1 cellular context compared by ENCODE assay signal in the genomic region with DNA sequence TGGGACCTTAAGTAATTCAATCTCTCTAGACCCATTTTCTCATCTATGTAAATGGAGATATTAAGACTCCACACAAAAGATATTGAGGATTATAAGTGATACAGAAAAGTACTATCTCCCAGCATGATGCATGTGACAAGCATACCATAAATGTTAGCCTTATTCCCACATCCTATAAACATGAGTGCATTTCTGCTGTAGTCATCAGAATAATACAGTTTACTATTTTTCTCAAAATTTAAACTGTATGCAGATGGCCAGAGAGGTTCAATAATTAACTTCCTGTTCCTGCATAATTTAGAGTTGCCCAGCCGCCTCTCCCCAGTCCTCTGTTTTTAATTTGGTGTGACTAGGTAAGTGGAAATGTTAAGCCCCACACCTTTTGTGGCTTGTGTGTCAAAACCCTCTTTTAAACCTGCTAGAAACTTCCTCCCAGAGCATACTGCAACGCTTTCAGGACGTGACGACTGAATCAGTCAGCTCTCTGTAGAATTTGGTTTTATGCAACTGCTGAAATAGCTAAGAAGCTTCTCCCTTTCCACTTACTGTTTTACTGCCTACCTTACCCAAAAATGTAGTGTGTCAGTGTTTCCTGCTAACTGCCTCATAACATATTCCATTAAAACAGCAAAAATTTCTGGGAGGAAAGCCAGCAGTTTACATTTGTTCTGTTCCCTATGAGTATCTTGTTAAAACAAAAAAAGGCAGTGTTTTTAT.
TF ChIP-seq lines count a peak whose summit lies in the region.

No MANE protein-coding gene starts in this region.

TF ChIP-seq in GM23338, 12 proteins besides CTCF, POLR2A, EP300 and RAD21:
- TF ChIP-seq POLR2AphosphoS5 (IDR thresholded peaks at IDR 0.05; ENCODE audit: low read depth), result no peak
- TF ChIP-seq, protein P1, sequence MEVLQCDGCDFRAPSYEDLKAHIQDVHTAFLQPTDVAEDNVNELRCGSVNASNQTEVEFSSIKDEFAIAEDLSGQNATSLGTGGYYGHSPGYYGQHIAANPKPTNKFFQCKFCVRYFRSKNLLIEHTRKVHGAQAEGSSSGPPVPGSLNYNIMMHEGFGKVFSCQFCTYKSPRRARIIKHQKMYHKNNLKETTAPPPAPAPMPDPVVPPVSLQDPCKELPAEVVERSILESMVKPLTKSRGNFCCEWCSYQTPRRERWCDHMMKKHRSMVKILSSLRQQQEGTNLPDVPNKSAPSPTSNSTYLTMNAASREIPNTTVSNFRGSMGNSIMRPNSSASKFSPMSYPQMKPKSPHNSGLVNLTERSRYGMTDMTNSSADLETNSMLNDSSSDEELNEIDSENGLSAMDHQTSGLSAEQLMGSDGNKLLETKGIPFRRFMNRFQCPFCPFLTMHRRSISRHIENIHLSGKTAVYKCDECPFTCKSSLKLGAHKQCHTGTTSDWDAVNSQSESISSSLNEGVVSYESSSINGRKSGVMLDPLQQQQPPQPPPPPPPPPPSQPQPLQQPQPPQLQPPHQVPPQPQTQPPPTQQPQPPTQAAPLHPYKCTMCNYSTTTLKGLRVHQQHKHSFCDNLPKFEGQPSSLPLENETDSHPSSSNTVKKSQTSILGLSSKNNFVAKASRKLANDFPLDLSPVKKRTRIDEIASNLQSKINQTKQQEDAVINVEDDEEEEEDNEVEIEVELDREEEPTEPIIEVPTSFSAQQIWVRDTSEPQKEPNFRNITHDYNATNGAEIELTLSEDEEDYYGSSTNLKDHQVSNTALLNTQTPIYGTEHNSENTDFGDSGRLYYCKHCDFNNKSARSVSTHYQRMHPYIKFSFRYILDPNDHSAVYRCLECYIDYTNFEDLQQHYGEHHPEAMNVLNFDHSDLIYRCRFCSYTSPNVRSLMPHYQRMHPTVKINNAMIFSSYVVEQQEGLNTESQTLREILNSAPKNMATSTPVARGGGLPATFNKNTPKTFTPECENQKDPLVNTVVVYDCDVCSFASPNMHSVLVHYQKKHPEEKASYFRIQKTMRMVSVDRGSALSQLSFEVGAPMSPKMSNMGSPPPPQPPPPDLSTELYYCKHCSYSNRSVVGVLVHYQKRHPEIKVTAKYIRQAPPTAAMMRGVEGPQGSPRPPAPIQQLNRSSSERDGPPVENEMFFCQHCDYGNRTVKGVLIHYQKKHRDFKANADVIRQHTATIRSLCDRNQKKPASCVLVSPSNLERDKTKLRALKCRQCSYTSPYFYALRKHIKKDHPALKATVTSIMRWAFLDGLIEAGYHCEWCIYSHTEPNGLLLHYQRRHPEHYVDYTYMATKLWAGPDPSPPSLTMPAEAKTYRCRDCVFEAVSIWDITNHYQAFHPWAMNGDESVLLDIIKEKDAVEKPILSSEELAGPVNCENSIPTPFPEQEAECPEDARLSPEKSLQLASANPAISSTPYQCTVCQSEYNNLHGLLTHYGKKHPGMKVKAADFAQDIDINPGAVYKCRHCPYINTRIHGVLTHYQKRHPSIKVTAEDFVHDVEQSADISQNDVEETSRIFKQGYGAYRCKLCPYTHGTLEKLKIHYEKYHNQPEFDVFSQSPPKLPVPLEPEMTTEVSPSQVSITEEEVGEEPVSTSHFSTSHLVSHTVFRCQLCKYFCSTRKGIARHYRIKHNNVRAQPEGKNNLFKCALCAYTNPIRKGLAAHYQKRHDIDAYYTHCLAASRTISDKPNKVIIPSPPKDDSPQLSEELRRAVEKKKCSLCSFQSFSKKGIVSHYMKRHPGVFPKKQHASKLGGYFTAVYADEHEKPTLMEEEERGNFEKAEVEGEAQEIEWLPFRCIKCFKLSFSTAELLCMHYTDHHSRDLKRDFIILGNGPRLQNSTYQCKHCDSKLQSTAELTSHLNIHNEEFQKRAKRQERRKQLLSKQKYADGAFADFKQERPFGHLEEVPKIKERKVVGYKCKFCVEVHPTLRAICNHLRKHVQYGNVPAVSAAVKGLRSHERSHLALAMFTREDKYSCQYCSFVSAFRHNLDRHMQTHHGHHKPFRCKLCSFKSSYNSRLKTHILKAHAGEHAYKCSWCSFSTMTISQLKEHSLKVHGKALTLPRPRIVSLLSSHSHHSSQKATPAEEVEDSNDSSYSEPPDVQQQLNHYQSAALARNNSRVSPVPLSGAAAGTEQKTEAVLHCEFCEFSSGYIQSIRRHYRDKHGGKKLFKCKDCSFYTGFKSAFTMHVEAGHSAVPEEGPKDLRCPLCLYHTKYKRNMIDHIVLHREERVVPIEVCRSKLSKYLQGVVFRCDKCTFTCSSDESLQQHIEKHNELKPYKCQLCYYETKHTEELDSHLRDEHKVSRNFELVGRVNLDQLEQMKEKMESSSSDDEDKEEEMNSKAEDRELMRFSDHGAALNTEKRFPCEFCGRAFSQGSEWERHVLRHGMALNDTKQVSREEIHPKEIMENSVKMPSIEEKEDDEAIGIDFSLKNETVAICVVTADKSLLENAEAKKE (CRISPR knock-in tag; IDR thresholded peaks at IDR 0.05), result no peak
- no peak for TF ChIP-seq ZNF331 (CRISPR knock-in tag; IDR thresholded peaks at IDR 0.05; ENCODE audit: low read depth)
